Comparison of ENCODE assay signal across 15 cellular contexts in genomic region chr7:28725911-28726310, GRCh38.
"Had no signal": no experiment of that assay in that cellular context is flagged by ENCODE, and none has a peak within 500 bp of the region (broad histone marks: within the 10 kb centered on the region; RNA-seq: fewer than 3 reads in every experiment).

No MANE protein-coding gene starts in this region.

- H3K9me3 ChIP-seq: thoracic aorta had no signal

- H3K4me3 Mint-ChIP-seq: activated CD8-positive, alpha-beta memory T cell treated with anti-CD3 and anti-CD28 coated beads, Interleukin-2, amount 10 ng/mL, durations not matched to agents 7 days and 5 days; activated naive CD8-positive, alpha-beta T cell; activated T-cell treated with anti-CD3 and anti-CD28 coated beads, Interleukin-2, amount 50 U/mL, for 24 hours; central memory CD8-positive, alpha-beta T cell; immature natural killer cell; natural killer cell treated with Interleukin-12 subunit alpha and Interleukin-12 subunit beta and Interleukin-15 and Interleukin-18, amount 100 ng/mL, for 72 hours had no signal

- H3K36me3 ChIP-seq: thoracic aorta had no signal

- H3K4me3 ChIP-seq: thoracic aorta had no signal

- H3K27ac Mint-ChIP-seq: activated CD8-positive, alpha-beta memory T cell treated with anti-CD3 and anti-CD28 coated beads, Interleukin-2, amount 10 ng/mL, durations not matched to agents 7 days and 5 days; activated naive CD8-positive, alpha-beta T cell; activated T-cell treated with anti-CD3 and anti-CD28 coated beads, Interleukin-2, amount 50 U/mL, for 24 hours; immature natural killer cell; natural killer cell treated with Interleukin-12 subunit alpha and Interleukin-12 subunit beta and Interleukin-15 and Interleukin-18, amount 100 ng/mL, for 72 hours; progenitor cell of endocrine pancreas had no signal

- H3K27me3 Mint-ChIP-seq: activated CD8-positive, alpha-beta memory T cell treated with anti-CD3 and anti-CD28 coated beads, Interleukin-2, amount 10 ng/mL, durations not matched to agents 7 days and 5 days; activated naive CD8-positive, alpha-beta T cell; activated T-cell treated with anti-CD3 and anti-CD28 coated beads, Interleukin-2, amount 50 U/mL, for 24 hours had no signal

- H3K9me3 Mint-ChIP-seq: activated T-cell treated with anti-CD3 and anti-CD28 coated beads, Interleukin-2, amount 50 U/mL, for 24 hours; central memory CD8-positive, alpha-beta T cell; immature natural killer cell; natural killer cell treated with Interleukin-12 subunit alpha and Interleukin-12 subunit beta and Interleukin-15 and Interleukin-18, amount 100 ng/mL, for 72 hours had no signal

- DNase-seq: activated CD4-positive, alpha-beta T cell treated with anti-CD3 and anti-CD28 coated beads, Interleukin-2, amount 50 U/mL, for 48 hours; activated CD4-positive, CD25-positive, alpha-beta regulatory T cell treated with anti-CD3 and anti-CD28 coated beads, Interleukin-2, amount 50 U/mL, for 72 hours; activated CD8-positive, alpha-beta memory T cell treated with anti-CD3 and anti-CD28 coated beads, Interleukin-2, amount 10 ng/mL, durations not matched to agents 7 days and 5 days; activated gamma-delta T cell; activated T-cell treated with anti-CD3 and anti-CD28 coated beads, Interleukin-2, amount 50 U/mL, for 24 hours; amygdala; immature natural killer cell; occipital lobe; stimulated activated CD4-positive, alpha-beta T cell treated with anti-CD3 and anti-CD28 coated beads, Interleukin-2, amount 100 ng/mL, for 48 hours; stimulated activated naive CD4-positive, alpha-beta T cell treated with Interleukin-2 at 50 U/mL for 16 hours had no signal

- ATAC-seq: activated CD8-positive, alpha-beta memory T cell treated with anti-CD3 and anti-CD28 coated beads, Interleukin-2, amount 10 ng/mL, durations not matched to agents 7 days and 5 days; natural killer cell treated with Interleukin-12 subunit alpha and Interleukin-12 subunit beta and Interleukin-15 and Interleukin-18, amount 100 ng/mL, for 72 hours had no signal

- H3K36me3 Mint-ChIP-seq: activated CD8-positive, alpha-beta memory T cell treated with anti-CD3 and anti-CD28 coated beads, Interleukin-2, amount 10 ng/mL, durations not matched to agents 7 days and 5 days; activated naive CD8-positive, alpha-beta T cell; immature natural killer cell; natural killer cell treated with Interleukin-12 subunit alpha and Interleukin-12 subunit beta and Interleukin-15 and Interleukin-18, amount 100 ng/mL, for 72 hours had no signal

- H3K4me1 Mint-ChIP-seq: activated CD8-positive, alpha-beta memory T cell treated with anti-CD3 and anti-CD28 coated beads, Interleukin-2, amount 10 ng/mL, durations not matched to agents 7 days and 5 days; central memory CD8-positive, alpha-beta T cell; immature natural killer cell had no signal
